In the genomic region with DNA sequence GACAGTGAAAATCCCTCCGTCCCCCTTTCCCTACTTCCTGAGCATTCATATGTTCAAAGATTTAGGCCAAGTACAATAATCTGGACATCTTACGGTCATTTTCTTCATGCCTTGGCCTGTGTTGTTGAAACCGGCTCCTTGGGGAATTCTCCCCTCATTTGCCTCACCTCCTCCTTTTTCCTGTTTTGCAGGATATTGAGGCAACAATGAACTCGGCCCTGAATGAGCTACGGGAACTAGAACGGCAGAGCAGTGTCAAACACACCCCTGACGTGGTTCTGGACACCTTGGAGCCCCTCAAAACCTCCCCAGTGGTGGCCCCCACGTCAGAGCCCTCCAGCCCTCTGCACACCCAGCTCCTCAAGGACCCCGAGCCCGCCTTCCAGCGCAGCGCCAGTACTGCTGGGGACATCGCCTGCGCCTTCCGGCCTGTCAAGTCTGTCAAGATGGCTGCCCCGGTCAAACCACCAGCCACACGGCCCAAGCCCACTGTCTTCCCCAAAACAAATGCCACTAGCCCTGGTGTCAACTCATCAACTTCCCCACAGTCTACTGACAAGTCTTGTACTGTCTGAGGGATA, we compare ENCODE assay signal across 18 cellular contexts. TPM values are rescaled to one million over a fixed set of nuclear protein-coding genes. Genes with fewer than 3 reads are reported as not detected.
DNase-seq lines count a peak whose midpoint lies in the region; ATAC-seq and TF ChIP-seq lines count a peak whose summit lies in the region.
"Had no signal": no experiment of that assay in that cellular context is flagged by ENCODE, and none has a peak within 500 bp of the region (broad histone marks: within the 10 kb centered on the region; RNA-seq: fewer than 3 reads in every experiment).

No MANE protein-coding gene starts in this region.

- TF ChIP-seq CTCF in heart left ventricle (IDR thresholded peaks at IDR 0.05), result no peak
- no peak for TF ChIP-seq CTCF in parathyroid adenoma (IDR thresholded peaks at IDR 0.05)
- TF ChIP-seq CTCF in GM13977 (IDR thresholded peaks at IDR 0.05; ENCODE audit: extremely low read depth, insufficient read depth, missing control alignments), result no peak

- CTCF ChIA-PET in HEK293T (lab: Yijun Ruan, JAX), result interaction anchor here (2.1 kb wide), 1 partner anchor 10 kb away, joined by 16 read pairs; the partner anchor contains the start of gene IKBKE

- H3K79me2 ChIP-seq in parathyroid adenoma, result no peaks in the 10 kb centered on the region

- peaks cover 0 to 49% (median 32%) of the 10 kb centered on the region in 12 donors for H3K4me1 ChIP-seq in heart left ventricle
- H3K4me1 ChIP-seq in parathyroid adenoma, result no peaks in the 10 kb centered on the region
- peaks cover 0 to 2% of the 10 kb centered on the region in 2 donors for H3K4me1 ChIP-seq in aorta (ENCODE audit: control insufficient read depth in 1 of 2, insufficient read depth in 2 of 2, low read length in 2 of 2)
- H3K4me1 ChIP-seq: Caco-2, SJCRH30 had no signal

- in situ Hi-C loops in GM13977 (cut with MboI; ENCODE audit: low pct_unique_long_range_greater_than_20kb, low sequenced_read_pairs, unreplicated experiment), result no loop called here

- peak overlapping the region; percentile 20 to 83 (median 68) for H3K27ac ChIP-seq in heart left ventricle
- H3K27ac ChIP-seq in parathyroid adenoma, result peak overlapping the region; percentile 51
- no peak overlapping the region for H3K27ac ChIP-seq in aorta (ENCODE audit: low read depth in 1 of 2, low read length in 2 of 2)
- H3K27ac ChIP-seq: 22Rv1, C4-2B, SJCRH30, suprapubic skin, VCaP had no signal

- H3K4me2 ChIP-seq in parathyroid adenoma (ENCODE audit: low read length), result no peak overlapping the region

- 61 to 74% (median 64%) methylated on average over 17 of the region's 17 CpGs for WGBS in heart left ventricle, 4 donors
- WGBS in aorta, 2 donors, result 73 to 75% methylated on average over 17 of the region's 17 CpGs

- H3K27me3 ChIP-seq in heart left ventricle (no peaks in the 10 kb centered on the region), parathyroid adenoma (ENCODE audit: control insufficient read depth, insufficient read depth, low read length) (no peaks in the 10 kb centered on the region), aorta (ENCODE audit: control insufficient read depth in 1 of 2, insufficient read depth in 2 of 2, low read length in 1 of 2) (no peaks in the 10 kb centered on the region)
- H3K27me3 ChIP-seq: SJCRH30, suprapubic skin had no signal

- no peak overlapping the region for H2AFZ ChIP-seq in parathyroid adenoma

- TF ChIP-seq POLR2A in heart left ventricle (IDR thresholded peaks at IDR 0.05), result no peak

- POLR2A ChIA-PET in HEK293T (lab: Yijun Ruan, JAX), result no interaction called here

- peaks cover 0 to 36% (median 5%) of the 10 kb centered on the region in 9 donors for H3K36me3 ChIP-seq in heart left ventricle
- no peaks in the 10 kb centered on the region for H3K36me3 ChIP-seq in parathyroid adenoma (ENCODE audit: control insufficient read depth, insufficient read depth, low read length)
- H3K36me3 ChIP-seq in aorta (ENCODE audit: control insufficient read depth in 1 of 2, insufficient read depth in 2 of 2, low read length in 1 of 2), result peaks cover 0 to 4% of the 10 kb centered on the region in 2 donors

- intact Hi-C loops in Right ventricle myocardium inferior (cut with DNase I), result no loop called here
- intact Hi-C loops in cardiac septum (cut with DNase I), result no loop called here
- intact Hi-C loops in heart left ventricle (cut with DNase I), result no loop called here
- intact Hi-C loops in aorta (cut with DNase I), result no loop called here

- peak; percentile 21 for ATAC-seq in Right ventricle myocardium inferior
- peak in 3 of 4 donors; percentile 31 to 80 (median 49) for ATAC-seq in heart left ventricle
- ATAC-seq in aorta (ENCODE audit: low FRiP score), result peak; percentile 3

- H3K4me3 ChIP-seq in heart left ventricle, result no peak overlapping the region
- no peak overlapping the region for H3K4me3 ChIP-seq in parathyroid adenoma (ENCODE audit: low read depth, low read length)
- H3K4me3 ChIP-seq in aorta (ENCODE audit: low read length in 2 of 2), result no peak overlapping the region
- H3K4me3 ChIP-seq: SJCRH30, suprapubic skin had no signal

- H3K9ac ChIP-seq in parathyroid adenoma, result no peak overlapping the region

- DNase-seq in Right ventricle myocardium inferior (ENCODE audit: missing footprints) (no peak), cardiac septum (ENCODE audit: low spot score) (no peak), heart left ventricle (peak in 3 of 5 donors; percentile 33 to 62 (median 42)), aorta (no peak), medulla oblongata (ENCODE audit: extremely low spot score) (no peak), GM13977 (ENCODE audit: low spot score) (no peak), HEK293T (ENCODE audit: extremely low spot score) (no peak)
- DNase-seq: activated CD4-positive, alpha-beta T cell treated with anti-CD3 and anti-CD28 coated beads for 36 hours; activated CD8-positive, alpha-beta T cell treated with anti-CD3 and anti-CD28 coated beads for 36 hours; Caco-2; SJCRH30; stimulated activated naive B cell treated with anti-CD40 and anti-IgM and Interleukin-4, amounts not matched to agents 10 μg/mL and 1 μg/mL and 100 μg/mL, for 72 hours; T-helper 9 cell had no signal

- no peaks in the 10 kb centered on the region for H3K9me3 ChIP-seq in heart left ventricle
- H3K9me3 ChIP-seq in parathyroid adenoma (ENCODE audit: control insufficient read depth, low read length), result no peaks in the 10 kb centered on the region
- no peaks in the 10 kb centered on the region for H3K9me3 ChIP-seq in aorta (ENCODE audit: control insufficient read depth, low read length)
- H3K9me3 ChIP-seq: Caco-2, SJCRH30, suprapubic skin had no signal

TF ChIP-seq in HEK293T, 16 proteins besides CTCF, POLR2A, EP300 and RAD21:
- no peak for TF ChIP-seq L3MBTL2 (conservative IDR thresholded peaks at IDR 0.05)
- no peak for TF ChIP-seq ZNF384 (IDR thresholded peaks at IDR 0.05)
- no peak for TF ChIP-seq TARDBP (IDR thresholded peaks at IDR 0.05)
- TF ChIP-seq CTBP1 (IDR thresholded peaks at IDR 0.05; ENCODE audit: borderline replicate concordance), result no peak
- TF ChIP-seq, protein P1, sequence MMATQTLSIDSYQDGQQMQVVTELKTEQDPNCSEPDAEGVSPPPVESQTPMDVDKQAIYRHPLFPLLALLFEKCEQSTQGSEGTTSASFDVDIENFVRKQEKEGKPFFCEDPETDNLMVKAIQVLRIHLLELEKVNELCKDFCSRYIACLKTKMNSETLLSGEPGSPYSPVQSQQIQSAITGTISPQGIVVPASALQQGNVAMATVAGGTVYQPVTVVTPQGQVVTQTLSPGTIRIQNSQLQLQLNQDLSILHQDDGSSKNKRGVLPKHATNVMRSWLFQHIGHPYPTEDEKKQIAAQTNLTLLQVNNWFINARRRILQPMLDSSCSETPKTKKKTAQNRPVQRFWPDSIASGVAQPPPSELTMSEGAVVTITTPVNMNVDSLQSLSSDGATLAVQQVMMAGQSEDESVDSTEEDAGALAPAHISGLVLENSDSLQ (IDR thresholded peaks at IDR 0.05), result no peak

RNA-seq across cellular contexts. Expression of gene IKBKE, which starts 9.3 kb away (rescaled TPM):
- total RNA-seq in Right ventricle myocardium inferior (0.62 TPM), cardiac septum (0.97 TPM), heart left ventricle (10 to 100 TPM in 1 of 9 donors, 1 to 10 TPM in 6, under 1 TPM in 2; 0.62 to 10.8 (median 1.1) TPM), aorta (10 to 100 TPM in 1 of 2 donors, 1 to 10 TPM in 1; 5.9 to 10.3 TPM)
- polyA plus RNA-seq in heart left ventricle (under 1 TPM; 0.27 to 0.97 TPM), aorta (1 to 10 TPM; 4.3 to 4.5 TPM)

RNA-seq across cellular contexts. Expression of gene RASSF5, which starts 46.4 kb away (rescaled TPM):
- 5.3 TPM for total RNA-seq in Right ventricle myocardium inferior
- total RNA-seq in cardiac septum, result 15.5 TPM
- total RNA-seq in heart left ventricle, result 10 to 100 TPM in 2 of 9 donors, 1 to 10 TPM in 7; 3.2 to 27.4 (median 5.8) TPM
- polyA plus RNA-seq in heart left ventricle, result 1 to 10 TPM; 1.3 to 1.8 TPM
- 10 to 100 TPM; 14.8 to 18.2 TPM for total RNA-seq in aorta
- polyA plus RNA-seq in aorta, result 1 to 10 TPM; 2.1 to 5.1 TPM

Comparison
In these comparisons a context has a peak if more than half of its experiments do, and no peak if none do; other contexts are left out.
1. DNase-seq: peak in heart left ventricle (3 of 5); none in Right ventricle myocardium inferior (single experiment), cardiac septum (single experiment), aorta (0 of 2), medulla oblongata (single experiment), GM13977 (single experiment) and HEK293T (single experiment).
2. H3K27ac ChIP-seq: peak in heart left ventricle (12 of 12) and parathyroid adenoma (single experiment); none in aorta (0 of 2).
3. Peak in every context shown above with its lines, with median percentiles within 50 percentile points of each other: ATAC-seq.